8 cellular contexts compared by ENCODE assay signal in the genomic region with DNA sequence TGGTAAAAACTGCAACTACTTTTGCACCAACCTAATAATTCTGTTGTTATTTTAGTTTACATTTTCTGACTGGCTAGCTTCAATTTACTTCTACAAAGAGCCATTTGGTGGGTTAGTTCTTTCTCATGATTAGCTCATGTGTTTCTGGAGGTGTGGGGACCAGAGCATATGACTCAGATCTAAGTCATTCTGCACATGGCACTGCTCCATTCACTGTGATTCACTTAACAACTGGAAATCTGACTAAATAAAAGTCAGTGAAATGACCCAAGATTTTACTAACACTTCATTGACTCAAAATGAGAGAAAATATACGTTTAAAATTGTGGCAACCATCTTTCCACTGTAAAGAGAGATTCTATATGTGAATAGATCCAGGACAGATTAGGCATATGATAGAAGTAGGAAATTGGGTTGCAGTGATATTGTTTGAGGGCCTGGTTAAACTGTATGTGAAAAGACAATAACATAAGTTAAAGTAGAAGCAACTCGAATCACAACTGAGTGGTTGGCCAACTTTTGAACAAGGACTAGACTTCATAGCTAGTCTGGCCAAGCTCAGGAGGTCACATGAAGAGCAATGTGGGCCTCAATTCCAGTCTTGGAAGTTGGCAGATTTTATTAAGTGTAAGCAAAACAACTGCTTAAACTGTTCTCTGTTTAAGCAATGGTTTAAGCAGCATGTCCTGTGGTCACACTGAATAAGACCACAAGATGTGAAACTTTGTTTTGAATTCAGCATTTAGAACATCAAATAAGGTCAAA.
DNase-seq lines count a peak whose midpoint lies in the region; ATAC-seq and TF ChIP-seq lines count a peak whose summit lies in the region.

No MANE protein-coding gene starts in this region.

- no peaks in the 10 kb centered on the region for H3K4me1 Mint-ChIP-seq in type B pancreatic cell (ENCODE audit: unreplicated experiment)

- H3K36me3 Mint-ChIP-seq in type B pancreatic cell: no peaks in the 10 kb centered on the region

- ATAC-seq in GM18868 (IDR thresholded peaks at IDR 0.05; ENCODE audit: unreplicated experiment) (peak; percentile 73), HG03439 (IDR thresholded peaks at IDR 0.05; ENCODE audit: unreplicated experiment) (peak; percentile 61), GM19467 (IDR thresholded peaks at IDR 0.05; ENCODE audit: unreplicated experiment) (no peak)

- TF ChIP-seq CTCF in brain microvascular endothelial cell (IDR thresholded peaks at IDR 0.05; ENCODE audit: low read depth, low read length, missing control alignments): no peak
- TF ChIP-seq CTCF in type B pancreatic cell (conservative IDR thresholded peaks at IDR 0.05): no peak

- DNase-seq in brain microvascular endothelial cell (peak; percentile 97), type B pancreatic cell (ENCODE audit: extremely low spot score, unreplicated experiment) (no peak), COLO668 (lab: John Stamatoyannopoulos, UW; ENCODE audit: unreplicated experiment) (no peak), cerebellum (ENCODE audit: low spot score) (no peak)

- H3K9me3 Mint-ChIP-seq in type B pancreatic cell: peaks cover 5% of the 10 kb centered on the region

- no peaks in the 10 kb centered on the region for H3K27me3 Mint-ChIP-seq in type B pancreatic cell

- in situ Hi-C loops in brain microvascular endothelial cell (cut with HindIII; ENCODE audit: low pct_ligation_motif_present, low sequenced_read_pairs): no loop called here

- H3K27ac Mint-ChIP-seq in type B pancreatic cell: no peak overlapping the region

- no peak overlapping the region for H3K4me3 Mint-ChIP-seq in type B pancreatic cell

- H3K4me3 ChIP-seq in brain microvascular endothelial cell (ENCODE audit: low read depth, low read length) (no peak overlapping the region), rectal smooth muscle tissue (ENCODE audit: low read length) (no peak overlapping the region)

- no peaks in the 10 kb centered on the region for H3K36me3 ChIP-seq in brain microvascular endothelial cell (replicated peaks)
- H3K36me3 ChIP-seq in rectal smooth muscle tissue (ENCODE audit: control insufficient read depth, insufficient read depth, low read length): no peaks in the 10 kb centered on the region

- peak overlapping the region; percentile 85 for H3K27ac ChIP-seq in brain microvascular endothelial cell
- peak overlapping the region; percentile 43 for H3K27ac ChIP-seq in rectal smooth muscle tissue (ENCODE audit: low read depth, low read length)

- H3K27me3 ChIP-seq in brain microvascular endothelial cell (replicated peaks): no peaks in the 10 kb centered on the region
- H3K27me3 ChIP-seq in rectal smooth muscle tissue (ENCODE audit: control insufficient read depth, insufficient read depth, low read length): no peaks in the 10 kb centered on the region

- no peak overlapping the region for H3K9ac ChIP-seq in rectal smooth muscle tissue (ENCODE audit: low read length)

- H3K4me1 ChIP-seq in rectal smooth muscle tissue (ENCODE audit: control insufficient read depth, insufficient read depth, low read length): peaks cover 3% of the 10 kb centered on the region
